In genomic region chr12:67452119-67452805, GRCh38 we compare ENCODE assay signal across 9 cellular contexts.
DNase-seq lines count a peak whose midpoint lies in the region; ATAC-seq and TF ChIP-seq lines count a peak whose summit lies in the region.
"Had no signal": no experiment of that assay in that cellular context is flagged by ENCODE, and none has a peak within 500 bp of the region (broad histone marks: within the 10 kb centered on the region; RNA-seq: fewer than 3 reads in every experiment).

No MANE protein-coding gene starts in this region.

- intact Hi-C loops in activated T-helper 2 cell treated with anti-CD3 and anti-CD28 coated beads, Interferon-gamma antibody, Interleukin-2, Interleukin-4, amounts not matched to agents 10 μg/mL and 5 μg/mL and 100 μg/mL, durations not matched to agents 14 hours and 24 hours and 36 hours (cut with micrococcal nuclease): loop anchor here (1.0 to 5.0 kb wide), 3 partner anchors 195 to 669 kb away; partner anchors contain the start of gene DYRK2

- no peak for DNase-seq in activated T-helper 2 cell treated with anti-CD3 and anti-CD28 coated beads, Interferon-gamma antibody, Interleukin-2, Interleukin-4, amounts not matched to agents 10 μg/mL and 5 μg/mL and 100 μg/mL, durations not matched to agents 14 hours and 24 hours and 36 hours (ENCODE audit: low spot score)
- DNase-seq in SKM-1 (lab: John Stamatoyannopoulos, UW; ENCODE audit: unreplicated experiment) (no peak), OCI-M1 (lab: John Stamatoyannopoulos, UW) (no peak), NCI-H1105 treated with DMSO at 0.1 percent for 48 hours (lab: John Stamatoyannopoulos, UW) (no peak), hypothalamus (lab: John Stamatoyannopoulos, UW) (no peak)
- DNase-seq: NCI-H226 had no signal

- peaks cover 7% of the 10 kb centered on the region for H3K36me3 Mint-ChIP-seq in activated T-helper 2 cell treated with anti-CD3 and anti-CD28 coated beads, Interferon-gamma antibody, Interleukin-2, Interleukin-4, amounts not matched to agents 10 μg/mL and 5 μg/mL and 100 μg/mL, durations not matched to agents 14 hours and 24 hours and 36 hours (ENCODE audit: low read depth)

- peaks cover 38% of the 10 kb centered on the region for H3K9me3 Mint-ChIP-seq in activated T-helper 2 cell treated with anti-CD3 and anti-CD28 coated beads, Interferon-gamma antibody, Interleukin-2, Interleukin-4, amounts not matched to agents 10 μg/mL and 5 μg/mL and 100 μg/mL, durations not matched to agents 14 hours and 24 hours and 36 hours

- no peak for TF ChIP-seq POLR2A in GM18505 (IDR thresholded peaks at IDR 0.05; ENCODE audit: borderline replicate concordance, extremely low read depth, insufficient read depth, insufficient read length)

- peaks cover 38% of the 10 kb centered on the region for H3K27me3 Mint-ChIP-seq in activated T-helper 2 cell treated with anti-CD3 and anti-CD28 coated beads, Interferon-gamma antibody, Interleukin-2, Interleukin-4, amounts not matched to agents 10 μg/mL and 5 μg/mL and 100 μg/mL, durations not matched to agents 14 hours and 24 hours and 36 hours (ENCODE audit: low read depth)

- peak; percentile 61 for ATAC-seq in GM18505 (IDR thresholded peaks at IDR 0.05; ENCODE audit: unreplicated experiment)
- peak; percentile 65 for ATAC-seq in GM19467 (IDR thresholded peaks at IDR 0.05; ENCODE audit: unreplicated experiment)
- peak; percentile 51 for ATAC-seq in HG03196 (IDR thresholded peaks at IDR 0.05; ENCODE audit: unreplicated experiment)

- H3K4me3 Mint-ChIP-seq in activated T-helper 2 cell treated with anti-CD3 and anti-CD28 coated beads, Interferon-gamma antibody, Interleukin-2, Interleukin-4, amounts not matched to agents 10 μg/mL and 5 μg/mL and 100 μg/mL, durations not matched to agents 14 hours and 24 hours and 36 hours (ENCODE audit: low read depth): no peak overlapping the region

- peak overlapping the region; percentile 64 for H3K27ac Mint-ChIP-seq in activated T-helper 2 cell treated with anti-CD3 and anti-CD28 coated beads, Interferon-gamma antibody, Interleukin-2, Interleukin-4, amounts not matched to agents 10 μg/mL and 5 μg/mL and 100 μg/mL, durations not matched to agents 14 hours and 24 hours and 36 hours

- peaks cover 37% of the 10 kb centered on the region for H3K4me1 Mint-ChIP-seq in activated T-helper 2 cell treated with anti-CD3 and anti-CD28 coated beads, Interferon-gamma antibody, Interleukin-2, Interleukin-4, amounts not matched to agents 10 μg/mL and 5 μg/mL and 100 μg/mL, durations not matched to agents 14 hours and 24 hours and 36 hours (ENCODE audit: low read depth)
